22 cellular contexts compared by ENCODE assay signal in genomic region chr9:126509718-126510117, GRCh38.
"Had no signal": no experiment of that assay in that cellular context is flagged by ENCODE, and none has a peak within 500 bp of the region (broad histone marks: within the 10 kb centered on the region; RNA-seq: fewer than 3 reads in every experiment).

No MANE protein-coding gene starts in this region.

- H3K27me3 ChIP-seq: ovary had no signal

- DNase-seq: effector memory CD8-positive, alpha-beta T cell; esophagus squamous epithelium; foreskin fibroblast; glutamatergic neuron; kidney glomerular epithelial cell; mesendoderm; stimulated activated CD4-positive, alpha-beta T cell treated with anti-CD3 and anti-CD28 coated beads, Interleukin-4, amount 100 ng/mL, for 1 hour; stimulated activated CD8-positive, alpha-beta memory T cell treated with anti-CD3 and anti-CD28 coated beads, Interleukin-4, amount 100 ng/mL, for 48 hours; stimulated activated naive CD8-positive, alpha-beta T cell treated with anti-CD3 and anti-CD28 coated beads, Interleukin-15, Interleukin-2, amounts not matched to agents 100 U/mL and 50 U/mL, for 24 hours; thyroid gland had no signal

- H3K36me3 ChIP-seq: ovary, thyroid gland had no signal

- H3K9me3 Mint-ChIP-seq: dendritic cell treated with granulocyte-macrophage colony-stimulating factor and Interleukin-4, amounts not matched to agents 40 ng/mL and 50 ng/mL, for 4 days; effector memory CD8-positive, alpha-beta T cell; naive thymus-derived CD8-positive, alpha-beta T cell; neural crest cell; stimulated activated effector memory CD8-positive, alpha-beta T cell treated with anti-CD3 and anti-CD28 coated beads, Interleukin-12 subunit alpha, Interleukin-12 subunit beta, amount 100 ng/mL, for 72 hours had no signal

- H3K4me3 ChIP-seq: esophagus squamous epithelium, gastroesophageal sphincter, hepatocyte, left lung, ovary, smooth muscle cell, suprapubic skin, thyroid gland had no signal

- H3K4me1 Mint-ChIP-seq: neural crest cell; stimulated activated effector memory CD8-positive, alpha-beta T cell treated with anti-CD3 and anti-CD28 coated beads, Interleukin-12 subunit alpha, Interleukin-12 subunit beta, amount 100 ng/mL, for 72 hours had no signal

- FAIRE-seq: colon had no signal

- H3K4me3 Mint-ChIP-seq: dendritic cell treated with granulocyte-macrophage colony-stimulating factor and Interleukin-4, amounts not matched to agents 40 ng/mL and 50 ng/mL, for 4 days; effector memory CD8-positive, alpha-beta T cell; naive thymus-derived CD8-positive, alpha-beta T cell; stimulated activated effector memory CD8-positive, alpha-beta T cell treated with anti-CD3 and anti-CD28 coated beads, Interleukin-12 subunit alpha, Interleukin-12 subunit beta, amount 100 ng/mL, for 72 hours had no signal

- H3K27ac Mint-ChIP-seq: dendritic cell treated with granulocyte-macrophage colony-stimulating factor and Interleukin-4, amounts not matched to agents 40 ng/mL and 50 ng/mL, for 4 days; naive thymus-derived CD8-positive, alpha-beta T cell; stimulated activated effector memory CD8-positive, alpha-beta T cell treated with anti-CD3 and anti-CD28 coated beads, Interleukin-12 subunit alpha, Interleukin-12 subunit beta, amount 100 ng/mL, for 72 hours had no signal

- H3K27ac ChIP-seq: esophagus squamous epithelium, gastroesophageal sphincter, hepatocyte, left lung, ovary, suprapubic skin, thyroid gland had no signal

- H3K27me3 Mint-ChIP-seq: dendritic cell treated with granulocyte-macrophage colony-stimulating factor and Interleukin-4, amounts not matched to agents 40 ng/mL and 50 ng/mL, for 4 days; effector memory CD8-positive, alpha-beta T cell had no signal

- H3K36me3 Mint-ChIP-seq: naive thymus-derived CD8-positive, alpha-beta T cell; stimulated activated effector memory CD8-positive, alpha-beta T cell treated with anti-CD3 and anti-CD28 coated beads, Interleukin-12 subunit alpha, Interleukin-12 subunit beta, amount 100 ng/mL, for 72 hours had no signal

- ATAC-seq: effector memory CD8-positive, alpha-beta T cell; gastroesophageal sphincter; left lung; naive thymus-derived CD8-positive, alpha-beta T cell; right cardiac atrium; stimulated activated effector memory CD8-positive, alpha-beta T cell treated with anti-CD3 and anti-CD28 coated beads, Interleukin-12 subunit alpha, Interleukin-12 subunit beta, amount 100 ng/mL, for 72 hours; stimulated activated naive CD8-positive, alpha-beta T cell treated with anti-CD3 and anti-CD28 coated beads, Interleukin-15, Interleukin-2, amounts not matched to agents 100 U/mL and 50 U/mL, for 24 hours had no signal

- H3K9me3 ChIP-seq: esophagus squamous epithelium, gastroesophageal sphincter, left lung, ovary, suprapubic skin, thyroid gland had no signal
